22 cellular contexts compared by ENCODE assay signal in genomic region chr1:224805889-224806288, GRCh38.
DNase-seq lines count a peak whose midpoint lies in the region; ATAC-seq, FAIRE-seq and TF ChIP-seq lines count a peak whose summit lies in the region.
"Had no signal": no experiment of that assay in that cellular context is flagged by ENCODE, and none has a peak within 500 bp of the region (broad histone marks: within the 10 kb centered on the region; RNA-seq: fewer than 3 reads in every experiment).

No MANE protein-coding gene starts in this region.

- no peaks in the 10 kb centered on the region for H3K9me3 Mint-ChIP-seq in osteocyte (ENCODE audit: unreplicated experiment)
- H3K9me3 Mint-ChIP-seq: CD4-positive, alpha-beta T cell; CD8-positive, alpha-beta memory T cell had no signal

- no peaks in the 10 kb centered on the region for H3K27me3 ChIP-seq in gastroesophageal sphincter
- H3K27me3 ChIP-seq: BLaER1 had no signal

- DNase-seq in CD1c-positive myeloid dendritic cell (ENCODE audit: extremely low spot score) (peak; percentile 42), GM12892 (ENCODE audit: insufficient read length) (no peak), osteocyte (ENCODE audit: extremely low spot score, unreplicated experiment) (peak; percentile 51), KG1 (lab: John Stamatoyannopoulos, UW) (no peak), NCI-H345 (lab: John Stamatoyannopoulos, UW) (no peak)
- DNase-seq: CD4-positive, alpha-beta T cell; CD8-positive, alpha-beta memory T cell; DMS 273 treated with DMSO at 0.1 percent for 48 hours; DMS79; GF-D8; H9 had no signal

- H3K27ac Mint-ChIP-seq in osteocyte (ENCODE audit: unreplicated experiment), result no peak overlapping the region
- H3K27ac Mint-ChIP-seq: B cell; CD4-positive, alpha-beta T cell; CD8-positive, alpha-beta memory T cell; GM23338; H9 had no signal

- H3K36me3 Mint-ChIP-seq in osteocyte (ENCODE audit: unreplicated experiment), result no peaks in the 10 kb centered on the region

- peak; percentile 39 for ATAC-seq in HG03432 (IDR thresholded peaks at IDR 0.05; ENCODE audit: unreplicated experiment)
- no peak for ATAC-seq in gastroesophageal sphincter
- ATAC-seq: GM23338, HCT116 had no signal

- H3K4me3 Mint-ChIP-seq in osteocyte (ENCODE audit: unreplicated experiment), result no peak overlapping the region
- H3K4me3 Mint-ChIP-seq: B cell; CD4-positive, alpha-beta T cell; CD8-positive, alpha-beta memory T cell; GM23338; H9 had no signal

- H3K9me3 ChIP-seq in gastroesophageal sphincter, result no peaks in the 10 kb centered on the region

- H3K27ac ChIP-seq in gastroesophageal sphincter, result no peak overlapping the region
- H3K27ac ChIP-seq: 22Rv1, BLaER1, C4-2B had no signal

- no peaks in the 10 kb centered on the region for H3K36me3 ChIP-seq in gastroesophageal sphincter
- H3K36me3 ChIP-seq: BLaER1 had no signal

- no peaks in the 10 kb centered on the region for H3K4me1 ChIP-seq in gastroesophageal sphincter
- H3K4me1 ChIP-seq: BLaER1 had no signal

- WGBS in gastroesophageal sphincter (ENCODE audit: low coverage in 1 of 2), 2 donors, result 100% methylated on average over 2 of the region's 2 CpGs; no CpG with 5 or more reads in 1 of the 2 donors

- TF ChIP-seq POLR2A in GM12892 (IDR thresholded peaks at IDR 0.05; ENCODE audit: low read depth, low read length), result no peak
- TF ChIP-seq POLR2A in gastroesophageal sphincter (IDR thresholded peaks at IDR 0.05), result no peak

- H3K4me1 Mint-ChIP-seq in osteocyte (ENCODE audit: unreplicated experiment), result no peaks in the 10 kb centered on the region
- H3K4me1 Mint-ChIP-seq: B cell; CD8-positive, alpha-beta memory T cell had no signal

- FAIRE-seq in GM12892 (lab: Jason Lieb, UNC), result peak; percentile 14
- FAIRE-seq: A204.1, D721Med, GM19239 had no signal

- no peak overlapping the region for H3K4me3 ChIP-seq in gastroesophageal sphincter
- H3K4me3 ChIP-seq: BLaER1, GM23338 had no signal

- no peaks in the 10 kb centered on the region for H3K27me3 Mint-ChIP-seq in osteocyte (ENCODE audit: unreplicated experiment)
- H3K27me3 Mint-ChIP-seq: CD4-positive, alpha-beta T cell had no signal

- no peak for TF ChIP-seq EP300 in gastroesophageal sphincter (IDR thresholded peaks at IDR 0.05)

- TF ChIP-seq CTCF in osteocyte (IDR thresholded peaks at IDR 0.05) (no peak), gastroesophageal sphincter (IDR thresholded peaks at IDR 0.05) (no peak)

Comparison
In these comparisons a context has a peak if more than half of its experiments do, and no peak if none do; other contexts are left out.
1. DNase-seq: peak in CD1c-positive myeloid dendritic cell (single experiment) and osteocyte (single experiment); none in GM12892 (single experiment), KG1 (single experiment) and NCI-H345 (single experiment).